Comparison of ENCODE assay signal across 9 cellular contexts in genomic region chr20:53643031-53643832, GRCh38. TPM values are rescaled to one million over a fixed set of nuclear protein-coding genes. Genes with fewer than 3 reads are reported as not detected.
DNase-seq lines count a peak whose midpoint lies in the region; ATAC-seq and TF ChIP-seq lines count a peak whose summit lies in the region.
"Had no signal": no experiment of that assay in that cellular context is flagged by ENCODE, and none has a peak within 500 bp of the region (broad histone marks: within the 10 kb centered on the region; RNA-seq: fewer than 3 reads in every experiment).

No MANE protein-coding gene starts in this region.

- TF ChIP-seq RAD21 in SK-N-SH (IDR thresholded peaks at IDR 0.05; ENCODE audit: low read length): no peak

- H3K9me3 Mint-ChIP-seq in activated naive CD4-positive, alpha-beta T cell treated with anti-CD3 and anti-CD28 coated beads, Interleukin-2, amount 50 U/mL, for 72 hours: no peaks in the 10 kb centered on the region

- no peaks in the 10 kb centered on the region for H4K20me1 ChIP-seq in SK-N-SH (ENCODE audit: insufficient read depth)

- WGBS in SK-N-SH (ENCODE audit: low lambda C conversion rate): 25% methylated on average over 12 of the region's 12 CpGs

- no peaks in the 10 kb centered on the region for H3K9me2 ChIP-seq in SK-N-SH

- peaks cover 30% of the 10 kb centered on the region for H3F3A ChIP-seq in SK-N-SH (replicated peaks; ENCODE audit: insufficient read depth)

- CTCF ChIA-PET in SK-N-SH (lab: Yijun Ruan, JAX): interaction anchor here (0.7 to 1.0 kb wide), 3 partner anchors 15 to 297 kb away, joined by 3 read pairs; no protein-coding TSS in a partner anchor

- peak; percentile 72 for DNase-seq in NCI-H2107 treated with DMSO at 0.1 percent for 48 hours (lab: John Stamatoyannopoulos, UW; ENCODE audit: unreplicated experiment)
- DNase-seq in NCI-H2107 (lab: John Stamatoyannopoulos, UW): no peak
- DNase-seq in SK-N-SH: no peak
- DNase-seq in activated naive CD4-positive, alpha-beta T cell treated with anti-CD3 and anti-CD28 coated beads, Interleukin-2, amount 50 U/mL, for 72 hours (ENCODE audit: low spot score in 2 of 2): peak; percentile 56 to 64
- peak; percentile 30 for DNase-seq in iPS-NIHi11 (ENCODE audit: low spot score)
- DNase-seq in stimulated activated CD4-positive, alpha-beta T cell treated with anti-CD3 and anti-CD28 coated beads, Interleukin-1b, Interleukin-23, amount 100 ng/mL, for 1 hour (ENCODE audit: low read depth in 2 of 2): peak; percentile 22 to 31
- DNase-seq in posterior vena cava (ENCODE audit: low spot score): no peak

- ATAC-seq in HG03159 (IDR thresholded peaks at IDR 0.05; ENCODE audit: unreplicated experiment): peak; percentile 94
- peak; percentile 97 to 98 for ATAC-seq in activated naive CD4-positive, alpha-beta T cell treated with anti-CD3 and anti-CD28 coated beads, Interleukin-2, amount 50 U/mL, for 72 hours

- H2AFZ ChIP-seq in SK-N-SH (ENCODE audit: low read depth): peak overlapping the region; percentile 93

- H3K9me3 ChIP-seq in SK-N-SH: no peaks in the 10 kb centered on the region

- peak overlapping the region; percentile 67 to 97; a peak in 3 of 4 replicates for H3K27ac ChIP-seq in SK-N-SH (ENCODE audit: low read depth in 2 of 2, low read length in 1 of 2)
- H3K27ac ChIP-seq: 22Rv1 had no signal

- peak overlapping the region; percentile 70 for H3K4me2 ChIP-seq in SK-N-SH

- peak overlapping the region in 1 of 2 experiments; percentile 42; a peak in 2 of 4 replicates for H3K4me3 ChIP-seq in SK-N-SH (ENCODE audit: low read depth in 2 of 2, low read length in 1 of 2)

- H3K27ac Mint-ChIP-seq in activated naive CD4-positive, alpha-beta T cell treated with anti-CD3 and anti-CD28 coated beads, Interleukin-2, amount 50 U/mL, for 72 hours: peak overlapping the region; percentile 97 to 99

- POLR2A ChIA-PET in SK-N-SH (lab: Yijun Ruan, JAX): no interaction called here

- TF ChIP-seq EP300 in SK-N-SH (IDR thresholded peaks at IDR 0.05; ENCODE audit: borderline replicate concordance in 1 of 2, low read depth in 1 of 2, low read length in 1 of 2): peak in 1 of 2 experiments; percentile 69; a peak in 1 of 4 replicates

- H3K9ac ChIP-seq in SK-N-SH: peak overlapping the region; percentile 69

- H3K36me3 Mint-ChIP-seq in activated naive CD4-positive, alpha-beta T cell treated with anti-CD3 and anti-CD28 coated beads, Interleukin-2, amount 50 U/mL, for 72 hours: no peaks in the 10 kb centered on the region

- intact Hi-C loops in posterior vena cava (cut with DNase I): no loop called here

- H3K36me3 ChIP-seq in SK-N-SH (replicated peaks in 1 of 2; ENCODE audit: control insufficient read depth in 1 of 2, insufficient read depth in 2 of 2, low read length in 1 of 2): no peaks in the 10 kb centered on the region

- no peaks in the 10 kb centered on the region for H3K27me3 ChIP-seq in SK-N-SH (ENCODE audit: insufficient read depth)

- no peaks in the 10 kb centered on the region for H3K79me2 ChIP-seq in SK-N-SH (ENCODE audit: insufficient read depth)

- no peak for TF ChIP-seq CTCF in SK-N-SH (IDR thresholded peaks at IDR 0.05)

- H3K4me1 ChIP-seq in SK-N-SH (ENCODE audit: control insufficient read depth in 1 of 2, insufficient read depth in 2 of 2, low read depth in 1 of 2, low read length in 1 of 2): peaks cover 0 to 19% of the 10 kb centered on the region in 2 experiments; a peak in 3 of 4 replicates

TF ChIP-seq in SK-N-SH, 30 proteins besides CTCF, POLR2A, EP300 and RAD21 (continues in another document):
- TF ChIP-seq MEF2A (IDR thresholded peaks at IDR 0.05; ENCODE audit: borderline replicate concordance, low read depth): no peak
- TF ChIP-seq TEAD4 (IDR thresholded peaks at IDR 0.05; ENCODE audit: borderline replicate concordance, insufficient read depth): 0 out of 2 replicates have a peak, but pooled peaks have one; percentile 31
- no peak for TF ChIP-seq RFX5 (IDR thresholded peaks at IDR 0.05; ENCODE audit: low read length)
- TF ChIP-seq FOXM1 (IDR thresholded peaks at IDR 0.05; ENCODE audit: low read depth): no peak
- peak; percentile 93 for TF ChIP-seq PBX3 (IDR thresholded peaks at IDR 0.05)
- no peak for TF ChIP-seq CHD2 (IDR thresholded peaks at IDR 0.05; ENCODE audit: low read length, partially characterized antibody)
- TF ChIP-seq ZBTB33 (IDR thresholded peaks at IDR 0.05; ENCODE audit: borderline replicate concordance, low read depth): no peak
- no peak for TF ChIP-seq MXI1 (IDR thresholded peaks at IDR 0.05; ENCODE audit: low read depth, low read length)
- no peak for TF ChIP-seq NFIC (IDR thresholded peaks at IDR 0.05; ENCODE audit: borderline replicate concordance)
- TF ChIP-seq USF2 (IDR thresholded peaks at IDR 0.05; ENCODE audit: borderline replicate concordance, low read depth, low read length): no peak
- no peak for TF ChIP-seq REST (IDR thresholded peaks at IDR 0.05; ENCODE audit: low read depth, low read length)
- no peak for TF ChIP-seq GATA2 (CRISPR knock-in tag; IDR thresholded peaks at IDR 0.05)
- peak; percentile 73 for TF ChIP-seq TCF12 (IDR thresholded peaks at IDR 0.05)
- peak; percentile 44; the same call in 1 of the 2 replicates for TF ChIP-seq POLR2AphosphoS5 (IDR thresholded peaks at IDR 0.05; ENCODE audit: low read depth, low read length)
- peak; percentile 70; the same call in 1 of the 2 replicates for TF ChIP-seq ELF1 (IDR thresholded peaks at IDR 0.05)

RNA-seq across cellular contexts. Expression of gene ZNF217, which starts 49.6 kb away (rescaled TPM):
- polyA plus RNA-seq in SK-N-SH (2012; rRNA removed): 6.9 and 7.1 TPM in 2 replicates
- polyA plus RNA-seq in SK-N-SH (2012; cell fraction: cytosol; rRNA removed): 7.6 and 8.5 TPM in 2 replicates
- polyA plus RNA-seq in SK-N-SH (2012; cell fraction: nucleus; rRNA removed): 13.4 and 14.5 TPM in 2 replicates
- total RNA-seq in activated naive CD4-positive, alpha-beta T cell treated with anti-CD3 and anti-CD28 coated beads, Interleukin-2, amount 50 U/mL, for 72 hours: 10 to 100 TPM; 58.6 to 62.0 TPM
- 10 to 100 TPM; 18.4 to 22.7 TPM for total RNA-seq in posterior vena cava

Comparison
In these comparisons a context has a peak if more than half of its experiments do, and no peak if none do; other contexts are left out.
1. DNase-seq: peak in NCI-H2107 treated with DMSO at 0.1 percent for 48 hours (single experiment), activated naive CD4-positive, alpha-beta T cell treated with anti-CD3 and anti-CD28 coated beads, Interleukin-2, amount 50 U/mL, for 72 hours (2 of 2), iPS-NIHi11 (single experiment) and stimulated activated CD4-positive, alpha-beta T cell treated with anti-CD3 and anti-CD28 coated beads, Interleukin-1b, Interleukin-23, amount 100 ng/mL, for 1 hour (2 of 2); none in NCI-H2107 (single experiment), SK-N-SH (single experiment) and posterior vena cava (single experiment).